Comparison of ENCODE assay signal across 22 cellular contexts in genomic region chr5:3009605-3010004, GRCh38.
DNase-seq lines count a peak whose midpoint lies in the region; ATAC-seq, FAIRE-seq and TF ChIP-seq lines count a peak whose summit lies in the region.
"Had no signal": no experiment of that assay in that cellular context is flagged by ENCODE, and none has a peak within 500 bp of the region (broad histone marks: within the 10 kb centered on the region; RNA-seq: fewer than 3 reads in every experiment).

No MANE protein-coding gene starts in this region.

- FAIRE-seq in small intestine (lab: Jason Lieb, UNC), result no peak
- FAIRE-seq: A204.1, G401.6, GM12891, GM18507, HTR-8/SVneo had no signal

- H3K4me3 ChIP-seq in coronary artery (no peak overlapping the region), small intestine (ENCODE audit: low read depth in 1 of 2, low read length in 2 of 2) (no peak overlapping the region), HAP-1 (no peak overlapping the region)

- no peak for ATAC-seq in HG02870 (IDR thresholded peaks at IDR 0.05; ENCODE audit: unreplicated experiment)
- ATAC-seq: HCT116 had no signal

- no peak for TF ChIP-seq CTCF in coronary artery (IDR thresholded peaks at IDR 0.05)

- in situ Hi-C loops in HAP-1 (cut with MboI; ENCODE audit: low sequenced_read_pairs), result no loop called here

- 70 to 80% (median 73%) methylated on average over 6 of the region's 6 CpGs for WGBS in small intestine, 3 donors

- H3K36me3 ChIP-seq in small intestine (ENCODE audit: control insufficient read depth in 2 of 2, insufficient read depth in 2 of 2, low read length in 2 of 2), result no peaks in the 10 kb centered on the region
- H3K36me3 ChIP-seq in HAP-1 (replicated peaks), result no peaks in the 10 kb centered on the region
- H3K36me3 ChIP-seq: BE2C had no signal

- H3K27me3 ChIP-seq in small intestine (ENCODE audit: control insufficient read depth in 2 of 2, insufficient read depth in 2 of 2, low read length in 2 of 2) (no peaks in the 10 kb centered on the region), HAP-1 (ENCODE audit: low read depth) (no peaks in the 10 kb centered on the region)
- H3K27me3 ChIP-seq: BE2C had no signal

- H3K4me1 ChIP-seq in small intestine (ENCODE audit: control insufficient read depth in 2 of 2, insufficient read depth in 1 of 2, low read depth in 1 of 2, low read length in 1 of 2) (no peaks in the 10 kb centered on the region), HAP-1 (no peaks in the 10 kb centered on the region)
- H3K4me1 ChIP-seq: BE2C had no signal

- no peak overlapping the region for H3K27ac ChIP-seq in coronary artery
- no peak overlapping the region for H3K27ac ChIP-seq in small intestine (ENCODE audit: low read depth in 1 of 2, low read length in 1 of 2)

- DNase-seq in coronary artery (ENCODE audit: low spot score) (peak; percentile 9), islet precursor cell (peak; percentile 16), pons (ENCODE audit: low spot score) (peak; percentile 29), ureter (ENCODE audit: low spot score) (peak; percentile 12), HuH-7 (ENCODE audit: low spot score) (no peak), small intestine (no peak), HAP-1 (ENCODE audit: low spot score in 2 of 2) (no peak)
- DNase-seq: ACHN; BE2C; C1 segment of cervical spinal cord; CD4-positive, CD25-positive, alpha-beta regulatory T cell; CD8-positive, alpha-beta memory T cell; COR-L47; HFFc6; KBM-7 had no signal

- H3K9me3 ChIP-seq in small intestine (ENCODE audit: control insufficient read depth, low read depth) (no peaks in the 10 kb centered on the region), HAP-1 (no peaks in the 10 kb centered on the region)
- H3K9me3 ChIP-seq: BE2C had no signal

Comparison
In these comparisons a context has a peak if more than half of its experiments do, and no peak if none do; other contexts are left out.
1. DNase-seq: peak in coronary artery (single experiment), islet precursor cell (single experiment), pons (single experiment) and ureter (single experiment); none in HuH-7 (single experiment), small intestine (single experiment) and HAP-1 (0 of 2).